ENCODE assay signal across 8 cellular contexts in genomic region chr1:65068202-65069011, GRCh38.
DNase-seq lines count a peak whose midpoint lies in the region; ATAC-seq and TF ChIP-seq lines count a peak whose summit lies in the region.

No MANE protein-coding gene starts in this region.

- TF ChIP-seq CTCF in heart right ventricle (IDR thresholded peaks at IDR 0.05) (no peak), VCaP (conservative IDR thresholded peaks at IDR 0.05) (no peak), neural cell (IDR thresholded peaks at IDR 0.05; ENCODE audit: poor library complexity, severe bottlenecking) (no peak)

- H3K4me3 ChIP-seq in heart right ventricle (peak overlapping the region; percentile 69 to 99 (median 87)), HUES64 (ENCODE audit: low read length) (peak overlapping the region; percentile 96), esophagus (ENCODE audit: low read depth in 1 of 2, low read length in 2 of 2) (peak overlapping the region; percentile 71 to 80), neural cell (ENCODE audit: low read length) (peak overlapping the region; percentile 81)

- ATAC-seq in heart right ventricle (peak in 3 of 8 donors; percentile 5 to 11 (median 7)), Right ventricle myocardium inferior (no peak)

- H3K9me2 ChIP-seq in neural cell (ENCODE audit: insufficient read depth, low read length): no peaks in the 10 kb centered on the region

- intact Hi-C loops in heart right ventricle (cut with DNase I): loop anchor here in 8 of 10 donors (5.0 to 10.0 kb wide), 16 partner anchors 66 to 616 kb away; partner anchors contain the start of genes LEPR (in 6 of the 8), LEPROT (in 6 of the 8), AK4 (in 3 of the 8) and JAK1 (in 3 of the 8)
- intact Hi-C loops in Right ventricle myocardium inferior (cut with DNase I): loop anchor here (2.0 to 10.0 kb wide), 5 partner anchors 78 to 616 kb away; partner anchors contain the start of gene RAVER2

- peak overlapping the region; percentile 68 for H3K4me2 ChIP-seq in neural cell (ENCODE audit: low read length)

- no peaks in the 10 kb centered on the region for H4K20me1 ChIP-seq in neural cell (ENCODE audit: insufficient read depth)

- H3K9me3 ChIP-seq in heart right ventricle: no peaks in the 10 kb centered on the region
- H3K9me3 ChIP-seq in HUES64 (ENCODE audit: insufficient read depth, low read depth, low read length): no peaks in the 10 kb centered on the region
- no peaks in the 10 kb centered on the region for H3K9me3 ChIP-seq in esophagus (ENCODE audit: control insufficient read depth in 2 of 2, insufficient read depth in 1 of 2, low read depth in 1 of 2, low read length in 1 of 2)
- H3K9me3 ChIP-seq in neural cell (ENCODE audit: low read length): no peaks in the 10 kb centered on the region

- H3K27me3 ChIP-seq in heart right ventricle: no peaks in the 10 kb centered on the region
- no peaks in the 10 kb centered on the region for H3K27me3 ChIP-seq in HUES64 (ENCODE audit: insufficient read depth, low read length)
- H3K27me3 ChIP-seq in esophagus (ENCODE audit: control insufficient read depth in 1 of 2, insufficient read depth in 2 of 2, low read length in 2 of 2): no peaks in the 10 kb centered on the region
- H3K27me3 ChIP-seq in neural cell (ENCODE audit: insufficient read depth, low read depth, low read length): no peaks in the 10 kb centered on the region

- peak overlapping the region; percentile 97 for H3K9ac ChIP-seq in HUES64 (ENCODE audit: low read depth, low read length)
- peak overlapping the region; percentile 92 for H3K9ac ChIP-seq in neural cell (ENCODE audit: low read length)

- DNase-seq in heart right ventricle: no peak
- DNase-seq in Right ventricle myocardium inferior (ENCODE audit: missing footprints): no peak
- DNase-seq in glomerular visceral epithelial cell (ENCODE audit: extremely low spot score): no peak
- no peak for DNase-seq in ureter (ENCODE audit: low spot score)

- H3K4me1 ChIP-seq in heart right ventricle (peaks cover under 1 to 36% (median 32%) of the 10 kb centered on the region in 9 donors), HUES64 (ENCODE audit: insufficient read depth, low read length) (peaks cover 26% of the 10 kb centered on the region), esophagus (ENCODE audit: control insufficient read depth in 2 of 2, insufficient read depth in 2 of 2, low read length in 1 of 2) (no peaks in the 10 kb centered on the region)

- peak overlapping the region; percentile 97 to 100 (median 99) for H3K27ac ChIP-seq in heart right ventricle
- peak overlapping the region; percentile 96 for H3K27ac ChIP-seq in HUES64 (ENCODE audit: low read depth, low read length)
- peak overlapping the region; percentile 98 for H3K27ac ChIP-seq in VCaP
- H3K27ac ChIP-seq in esophagus (ENCODE audit: low read depth in 2 of 2, low read length in 1 of 2): peak overlapping the region; percentile 95 to 98
- H3K27ac ChIP-seq in neural cell (ENCODE audit: low read length): peak overlapping the region; percentile 74

- H3K79me2 ChIP-seq in neural cell (replicated peaks; ENCODE audit: insufficient read depth, low read length): peaks cover 36% of the 10 kb centered on the region

- H3K36me3 ChIP-seq in heart right ventricle (peaks cover 0 to 8% (median 0%) of the 10 kb centered on the region in 9 donors), HUES64 (ENCODE audit: insufficient read depth, low read length) (peaks cover 5% of the 10 kb centered on the region; the same call in 1 of the 2 replicates), esophagus (ENCODE audit: control insufficient read depth in 2 of 2, insufficient read depth in 2 of 2, low read length in 1 of 2) (no peaks in the 10 kb centered on the region), neural cell (ENCODE audit: insufficient read depth, low read length) (no peaks in the 10 kb centered on the region)

- H3F3A ChIP-seq in neural cell (ENCODE audit: insufficient read depth, low read length, poor library complexity, severe bottlenecking): no peaks in the 10 kb centered on the region

- TF ChIP-seq RAD21 in neural cell (conservative IDR thresholded peaks at IDR 0.05): no peak

- TF ChIP-seq EP300 in neural cell (conservative IDR thresholded peaks at IDR 0.05; ENCODE audit: poor library complexity, severe bottlenecking): no peak

- peak overlapping the region; percentile 98 for H2AFZ ChIP-seq in neural cell (ENCODE audit: low read depth, low read length)

- 1 to 6% methylated on average over 20 of the region's 20 CpGs for WGBS in heart right ventricle, 2 donors
- 19% methylated on average over 18 of the region's 20 CpGs for WGBS in HUES64
- 3% methylated on average over 20 of the region's 20 CpGs for WGBS in esophagus, 2 donors

TF ChIP-seq in neural cell, 6 proteins besides CTCF, POLR2A, EP300 and RAD21:
- TF ChIP-seq SMC3 (conservative IDR thresholded peaks at IDR 0.05; ENCODE audit: poor library complexity) (no peak), REST (IDR thresholded peaks at IDR 0.05; ENCODE audit: borderline replicate concordance) (no peak), EZH2 (IDR thresholded peaks at IDR 0.05; ENCODE audit: borderline replicate concordance, insufficient read depth, low read length, poor library complexity, severe bottlenecking) (no peak), TAF1 (IDR thresholded peaks at IDR 0.05; ENCODE audit: low read depth) (no peak), MXI1 (conservative IDR thresholded peaks at IDR 0.05; ENCODE audit: poor library complexity, severe bottlenecking) (peak; percentile 70), POLR2AphosphoS5 (IDR thresholded peaks at IDR 0.05) (no peak)
